Comparison of ENCODE assay signal across 8 cellular contexts in the genomic region with DNA sequence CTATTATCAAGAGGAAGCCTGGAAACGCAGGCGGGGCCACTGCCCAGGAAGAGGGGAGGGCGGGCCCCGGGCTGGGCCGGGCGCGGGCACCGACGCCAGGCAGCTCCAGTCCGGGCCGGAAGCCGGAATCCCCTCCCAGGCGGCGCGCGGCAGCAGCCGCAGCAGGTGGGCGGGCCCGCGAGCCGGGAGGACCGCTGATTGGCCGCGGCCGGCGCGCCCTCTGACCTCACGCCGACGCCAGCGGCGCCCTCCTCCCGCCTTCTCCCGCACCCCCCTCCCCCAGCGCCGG. TPM values are rescaled to one million over a fixed set of nuclear protein-coding genes. Genes with fewer than 3 reads are reported as not detected.
DNase-seq lines count a peak whose midpoint lies in the region; ATAC-seq and TF ChIP-seq lines count a peak whose summit lies in the region.

No MANE protein-coding gene starts in this region.

- no peaks in the 10 kb centered on the region for H3K27me3 Mint-ChIP-seq in stimulated activated naive CD8-positive, alpha-beta T cell treated with anti-CD3 and anti-CD28 coated beads, Interleukin-15, amount 100 ng/mL, for 72 hours

- peak overlapping the region; percentile 86 for H3K27ac ChIP-seq in RWPE2 (ENCODE audit: poor library complexity, severe bottlenecking)
- peak overlapping the region; percentile 91 for H3K27ac ChIP-seq in neural cell (ENCODE audit: low read length)

- H3K4me1 Mint-ChIP-seq in stimulated activated naive CD8-positive, alpha-beta T cell treated with anti-CD3 and anti-CD28 coated beads, Interleukin-15, amount 100 ng/mL, for 72 hours: peaks cover 46% of the 10 kb centered on the region

- H3K9me3 ChIP-seq in HAP-1 (0 out of 2 replicates have a peak, but pooled peaks cover 2% of the 10 kb centered on the region), MG63 (no peaks in the 10 kb centered on the region), RWPE2 (ENCODE audit: severe bottlenecking) (no peaks in the 10 kb centered on the region), neural cell (ENCODE audit: low read length) (no peaks in the 10 kb centered on the region)

- TF ChIP-seq EP300 in neural cell (conservative IDR thresholded peaks at IDR 0.05; ENCODE audit: poor library complexity, severe bottlenecking): no peak

- H3K4me3 Mint-ChIP-seq in stimulated activated naive CD8-positive, alpha-beta T cell treated with anti-CD3 and anti-CD28 coated beads, Interleukin-15, amount 100 ng/mL, for 72 hours: peak overlapping the region; percentile 95

- peak; percentile 94 for ATAC-seq in RWPE2 (ENCODE audit: low read depth)
- peak; percentile 95 for ATAC-seq in stimulated activated naive CD8-positive, alpha-beta T cell treated with anti-CD3 and anti-CD28 coated beads, Interleukin-15, amount 100 ng/mL, for 72 hours

- peak; percentile 21 for TF ChIP-seq RAD21 in neural cell (conservative IDR thresholded peaks at IDR 0.05)

- H4K20me1 ChIP-seq in neural cell (ENCODE audit: insufficient read depth): no peaks in the 10 kb centered on the region

- H3K9me2 ChIP-seq in neural cell (ENCODE audit: insufficient read depth, low read length): no peaks in the 10 kb centered on the region

- DNase-seq in ELF-1 (ENCODE audit: low read depth, low spot score) (peak; percentile 96), HAP-1 (ENCODE audit: low spot score in 2 of 2) (peak; percentile 94 to 95), MG63 (peak; percentile 92), RWPE2 (ENCODE audit: low spot score) (peak; percentile 94), foreskin fibroblast (peak; percentile 95 to 98)
- DNase-seq in activated gamma-delta T cell treated with anti-CD3 and anti-CD28 coated beads, Interleukin-2, amount 50 U/mL, for 16 hours (ENCODE audit: low read depth): peak; percentile 81
- peak; percentile 90 to 93 for DNase-seq in stimulated activated naive CD8-positive, alpha-beta T cell treated with anti-CD3 and anti-CD28 coated beads, Interleukin-15, amount 100 ng/mL, for 72 hours

- peaks cover 33% of the 10 kb centered on the region for H3K79me2 ChIP-seq in neural cell (replicated peaks; ENCODE audit: insufficient read depth, low read length)

- H3K27ac Mint-ChIP-seq in stimulated activated naive CD8-positive, alpha-beta T cell treated with anti-CD3 and anti-CD28 coated beads, Interleukin-15, amount 100 ng/mL, for 72 hours: peak overlapping the region; percentile 97 to 99

- H2AFZ ChIP-seq in neural cell (ENCODE audit: low read depth, low read length): peak overlapping the region; percentile 27

- peaks cover 9% of the 10 kb centered on the region for H3K4me1 ChIP-seq in HAP-1
- peaks cover 7% of the 10 kb centered on the region for H3K4me1 ChIP-seq in RWPE2 (ENCODE audit: insufficient read depth, poor library complexity, severe bottlenecking)

- H3K9ac ChIP-seq in neural cell (ENCODE audit: low read length): peak overlapping the region; percentile 97

- H3K4me3 ChIP-seq in HAP-1: peak overlapping the region; percentile 61
- H3K4me3 ChIP-seq in MG63: peak overlapping the region; percentile 70
- peak overlapping the region; percentile 92 for H3K4me3 ChIP-seq in RWPE2 (ENCODE audit: severe bottlenecking)
- H3K4me3 ChIP-seq in foreskin fibroblast (ENCODE audit: low read depth in 1 of 2, low read length in 2 of 2): peak overlapping the region; percentile 66 to 94
- peak overlapping the region; percentile 95 for H3K4me3 ChIP-seq in neural cell (ENCODE audit: low read length)

- in situ Hi-C loops in HAP-1 (cut with MboI; ENCODE audit: low sequenced_read_pairs): no loop called here

- peak overlapping the region; percentile 65 for H3K4me2 ChIP-seq in neural cell (ENCODE audit: low read length)

- H3K9me3 Mint-ChIP-seq in stimulated activated naive CD8-positive, alpha-beta T cell treated with anti-CD3 and anti-CD28 coated beads, Interleukin-15, amount 100 ng/mL, for 72 hours: no peaks in the 10 kb centered on the region

- H3K27me3 ChIP-seq in HAP-1 (ENCODE audit: low read depth) (no peaks in the 10 kb centered on the region), MG63 (no peaks in the 10 kb centered on the region), RWPE2 (ENCODE audit: insufficient read depth, poor library complexity, severe bottlenecking) (no peaks in the 10 kb centered on the region), neural cell (ENCODE audit: insufficient read depth, low read depth, low read length) (no peaks in the 10 kb centered on the region)

- H3F3A ChIP-seq in neural cell (ENCODE audit: insufficient read depth, low read length, poor library complexity, severe bottlenecking): no peaks in the 10 kb centered on the region

- TF ChIP-seq CTCF in RWPE2 (IDR thresholded peaks at IDR 0.05; ENCODE audit: poor library complexity, severe bottlenecking) (no peak), foreskin fibroblast (IDR thresholded peaks at IDR 0.05; ENCODE audit: low read depth, low read length) (no peak), neural cell (IDR thresholded peaks at IDR 0.05; ENCODE audit: poor library complexity, severe bottlenecking) (no peak)

- H3K36me3 ChIP-seq in HAP-1 (replicated peaks) (no peaks in the 10 kb centered on the region; the same call in 1 of the 2 replicates), MG63 (peaks cover 4% of the 10 kb centered on the region; the same call in 1 of the 2 replicates), RWPE2 (ENCODE audit: low read depth) (peaks cover 30% of the 10 kb centered on the region), neural cell (ENCODE audit: insufficient read depth, low read length) (no peaks in the 10 kb centered on the region)

TF ChIP-seq in neural cell, 6 proteins besides CTCF, POLR2A, EP300 and RAD21:
- peak; percentile 69 for TF ChIP-seq MXI1 (conservative IDR thresholded peaks at IDR 0.05; ENCODE audit: poor library complexity, severe bottlenecking)
- TF ChIP-seq, protein P1, sequence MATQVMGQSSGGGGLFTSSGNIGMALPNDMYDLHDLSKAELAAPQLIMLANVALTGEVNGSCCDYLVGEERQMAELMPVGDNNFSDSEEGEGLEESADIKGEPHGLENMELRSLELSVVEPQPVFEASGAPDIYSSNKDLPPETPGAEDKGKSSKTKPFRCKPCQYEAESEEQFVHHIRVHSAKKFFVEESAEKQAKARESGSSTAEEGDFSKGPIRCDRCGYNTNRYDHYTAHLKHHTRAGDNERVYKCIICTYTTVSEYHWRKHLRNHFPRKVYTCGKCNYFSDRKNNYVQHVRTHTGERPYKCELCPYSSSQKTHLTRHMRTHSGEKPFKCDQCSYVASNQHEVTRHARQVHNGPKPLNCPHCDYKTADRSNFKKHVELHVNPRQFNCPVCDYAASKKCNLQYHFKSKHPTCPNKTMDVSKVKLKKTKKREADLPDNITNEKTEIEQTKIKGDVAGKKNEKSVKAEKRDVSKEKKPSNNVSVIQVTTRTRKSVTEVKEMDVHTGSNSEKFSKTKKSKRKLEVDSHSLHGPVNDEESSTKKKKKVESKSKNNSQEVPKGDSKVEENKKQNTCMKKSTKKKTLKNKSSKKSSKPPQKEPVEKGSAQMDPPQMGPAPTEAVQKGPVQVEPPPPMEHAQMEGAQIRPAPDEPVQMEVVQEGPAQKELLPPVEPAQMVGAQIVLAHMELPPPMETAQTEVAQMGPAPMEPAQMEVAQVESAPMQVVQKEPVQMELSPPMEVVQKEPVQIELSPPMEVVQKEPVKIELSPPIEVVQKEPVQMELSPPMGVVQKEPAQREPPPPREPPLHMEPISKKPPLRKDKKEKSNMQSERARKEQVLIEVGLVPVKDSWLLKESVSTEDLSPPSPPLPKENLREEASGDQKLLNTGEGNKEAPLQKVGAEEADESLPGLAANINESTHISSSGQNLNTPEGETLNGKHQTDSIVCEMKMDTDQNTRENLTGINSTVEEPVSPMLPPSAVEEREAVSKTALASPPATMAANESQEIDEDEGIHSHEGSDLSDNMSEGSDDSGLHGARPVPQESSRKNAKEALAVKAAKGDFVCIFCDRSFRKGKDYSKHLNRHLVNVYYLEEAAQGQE (IDR thresholded peaks at IDR 0.05; ENCODE audit: borderline replicate concordance): no peak
- peak; percentile 43 for TF ChIP-seq SMC3 (conservative IDR thresholded peaks at IDR 0.05; ENCODE audit: poor library complexity)

RNA-seq across cellular contexts. Expression of a gene that starts 0.4 kb away (rescaled TPM):
- 31.6 and 33.3 TPM in 2 replicates for total RNA-seq in MG63 (2014; rRNA removed; shearing (Covaris generic); ENCODE audit: low replicate concordance)
- 23.6 and 27.3 TPM in 2 replicates for polyA plus RNA-seq in neural cell
- polyA minus RNA-seq in neural cell: 17.8 and 22.4 TPM in 2 replicates

RNA-seq across cellular contexts. Expression of a gene that starts 21.3 kb away (rescaled TPM):
- 68.6 and 79.0 TPM in 2 replicates for total RNA-seq in MG63 (2014; rRNA removed; shearing (Covaris generic); ENCODE audit: low replicate concordance)
- 38.6 and 53.5 TPM in 2 replicates for polyA plus RNA-seq in neural cell
- polyA minus RNA-seq in neural cell: 47.0 and 51.1 TPM in 2 replicates

RNA-seq across cellular contexts. Expression of a gene that starts 35.0 kb away (rescaled TPM):
- 44.6 and 67.4 TPM in 2 replicates for total RNA-seq in MG63 (2014; rRNA removed; shearing (Covaris generic); ENCODE audit: low replicate concordance)
- polyA plus RNA-seq in neural cell: 33.4 and 35.0 TPM in 2 replicates
- polyA minus RNA-seq in neural cell: 85.2 and 95.7 TPM in 2 replicates

Comparison
In these comparisons a context has a peak if more than half of its experiments do, and no peak if none do; other contexts are left out.
1. Peak in every context shown above with its lines: DNase-seq, ATAC-seq, H3K4me3 ChIP-seq and H3K27ac ChIP-seq.